1 cellular context compared by ENCODE assay signal in the genomic region with DNA sequence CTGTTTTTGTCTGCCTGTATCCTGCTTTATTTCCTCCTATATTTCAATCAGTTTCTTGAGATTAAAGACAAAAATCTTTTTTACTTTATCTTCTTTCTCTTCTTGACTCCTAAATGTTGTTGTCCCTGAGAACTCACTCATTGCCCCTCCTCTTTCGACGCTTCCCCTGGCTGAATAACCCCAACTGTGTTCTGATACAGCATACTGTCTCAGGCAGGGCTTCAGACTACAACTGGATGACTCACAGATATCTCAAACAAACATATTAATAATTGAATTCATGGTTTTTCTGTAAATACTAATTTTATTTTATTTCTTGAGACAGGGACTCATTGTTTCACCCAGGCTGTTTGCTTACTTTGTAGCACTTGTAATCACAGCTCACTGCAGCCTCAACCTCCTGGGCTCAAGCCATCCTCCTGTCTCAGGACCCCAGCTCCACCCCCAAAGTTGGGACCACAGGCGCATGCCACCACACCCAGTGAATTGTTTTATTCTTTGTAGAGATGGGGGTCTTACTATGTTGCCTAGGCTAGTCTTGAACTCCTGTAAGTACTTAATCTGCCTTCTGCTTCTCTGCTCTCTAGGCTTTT.
TF ChIP-seq lines count a peak whose summit lies in the region.

No MANE protein-coding gene starts in this region.

TF ChIP-seq in GM23338, 12 proteins besides CTCF, POLR2A, EP300 and RAD21 (continued from another document):
- TF ChIP-seq, protein P1, sequence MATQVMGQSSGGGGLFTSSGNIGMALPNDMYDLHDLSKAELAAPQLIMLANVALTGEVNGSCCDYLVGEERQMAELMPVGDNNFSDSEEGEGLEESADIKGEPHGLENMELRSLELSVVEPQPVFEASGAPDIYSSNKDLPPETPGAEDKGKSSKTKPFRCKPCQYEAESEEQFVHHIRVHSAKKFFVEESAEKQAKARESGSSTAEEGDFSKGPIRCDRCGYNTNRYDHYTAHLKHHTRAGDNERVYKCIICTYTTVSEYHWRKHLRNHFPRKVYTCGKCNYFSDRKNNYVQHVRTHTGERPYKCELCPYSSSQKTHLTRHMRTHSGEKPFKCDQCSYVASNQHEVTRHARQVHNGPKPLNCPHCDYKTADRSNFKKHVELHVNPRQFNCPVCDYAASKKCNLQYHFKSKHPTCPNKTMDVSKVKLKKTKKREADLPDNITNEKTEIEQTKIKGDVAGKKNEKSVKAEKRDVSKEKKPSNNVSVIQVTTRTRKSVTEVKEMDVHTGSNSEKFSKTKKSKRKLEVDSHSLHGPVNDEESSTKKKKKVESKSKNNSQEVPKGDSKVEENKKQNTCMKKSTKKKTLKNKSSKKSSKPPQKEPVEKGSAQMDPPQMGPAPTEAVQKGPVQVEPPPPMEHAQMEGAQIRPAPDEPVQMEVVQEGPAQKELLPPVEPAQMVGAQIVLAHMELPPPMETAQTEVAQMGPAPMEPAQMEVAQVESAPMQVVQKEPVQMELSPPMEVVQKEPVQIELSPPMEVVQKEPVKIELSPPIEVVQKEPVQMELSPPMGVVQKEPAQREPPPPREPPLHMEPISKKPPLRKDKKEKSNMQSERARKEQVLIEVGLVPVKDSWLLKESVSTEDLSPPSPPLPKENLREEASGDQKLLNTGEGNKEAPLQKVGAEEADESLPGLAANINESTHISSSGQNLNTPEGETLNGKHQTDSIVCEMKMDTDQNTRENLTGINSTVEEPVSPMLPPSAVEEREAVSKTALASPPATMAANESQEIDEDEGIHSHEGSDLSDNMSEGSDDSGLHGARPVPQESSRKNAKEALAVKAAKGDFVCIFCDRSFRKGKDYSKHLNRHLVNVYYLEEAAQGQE (IDR thresholded peaks at IDR 0.05; ENCODE audit: unreplicated experiment), result no peak
- TF ChIP-seq, protein P2, sequence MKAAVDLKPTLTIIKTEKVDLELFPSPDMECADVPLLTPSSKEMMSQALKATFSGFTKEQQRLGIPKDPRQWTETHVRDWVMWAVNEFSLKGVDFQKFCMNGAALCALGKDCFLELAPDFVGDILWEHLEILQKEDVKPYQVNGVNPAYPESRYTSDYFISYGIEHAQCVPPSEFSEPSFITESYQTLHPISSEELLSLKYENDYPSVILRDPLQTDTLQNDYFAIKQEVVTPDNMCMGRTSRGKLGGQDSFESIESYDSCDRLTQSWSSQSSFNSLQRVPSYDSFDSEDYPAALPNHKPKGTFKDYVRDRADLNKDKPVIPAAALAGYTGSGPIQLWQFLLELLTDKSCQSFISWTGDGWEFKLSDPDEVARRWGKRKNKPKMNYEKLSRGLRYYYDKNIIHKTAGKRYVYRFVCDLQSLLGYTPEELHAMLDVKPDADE (IDR thresholded peaks at IDR 0.05), result no peak
